ENCODE assay signal across 8 cellular contexts in genomic region chr18:74495581-74496507, GRCh38. TPM values are rescaled to one million over a fixed set of nuclear protein-coding genes. Genes with fewer than 3 reads are reported as not detected.
DNase-seq lines count a peak whose midpoint lies in the region; ATAC-seq and TF ChIP-seq lines count a peak whose summit lies in the region.

TSS of gene CNDP2 (plus strand) at chr18:74496363. CDS start at chr18:74499974, 3,611 bp downstream.

- ATAC-seq in HG02798 (IDR thresholded peaks at IDR 0.05; ENCODE audit: poor library complexity, unreplicated experiment) (peak; percentile 78), Right ventricle myocardium superior (ENCODE audit: poor library complexity) (peak; percentile 96)

- intact Hi-C loops in Right ventricle myocardium superior (cut with DNase I), result loop anchor here (10.0 kb wide), 1 partner anchor 301 kb away; no protein-coding TSS in a partner anchor

- TF ChIP-seq CTCF in GM12875 (IDR thresholded peaks at IDR 0.05; ENCODE audit: borderline replicate concordance, insufficient read depth, low read depth, low read length) (no peak), parathyroid adenoma (IDR thresholded peaks at IDR 0.05) (no peak), tibial nerve (IDR thresholded peaks at IDR 0.05) (no peak)

- H3K4me3 ChIP-seq in GM12875 (ENCODE audit: low read depth, low read length) (peak within 1 kb of the TSS; percentile 97), adipocyte (ENCODE audit: low read length) (peak within 1 kb of the TSS; percentile 89), parathyroid adenoma (ENCODE audit: low read depth, low read length) (peak within 1 kb of the TSS; percentile 84), tibial nerve (peak within 1 kb of the TSS; percentile 63 to 100 (median 82))

- peaks cover 9% of the 10 kb centered on the region for H3K27me3 ChIP-seq in adipocyte (replicated peaks; ENCODE audit: control insufficient read depth, insufficient read depth, low read length)
- no peaks in the 10 kb centered on the region for H3K27me3 ChIP-seq in parathyroid adenoma (ENCODE audit: control insufficient read depth, insufficient read depth, low read length)
- H3K27me3 ChIP-seq in tibial nerve, result no peaks in the 10 kb centered on the region

- peak; percentile 75 to 91 for TF ChIP-seq POLR2A in tibial nerve (IDR thresholded peaks at IDR 0.05)

- H3K4me1 ChIP-seq in adipocyte (ENCODE audit: control insufficient read depth, insufficient read depth, low read length) (peaks cover 38% of the 10 kb centered on the region), parathyroid adenoma (no peaks in the 10 kb centered on the region), tibial nerve (peaks cover 0 to 32% (median 20%) of the 10 kb centered on the region in 4 donors)

- WGBS in tibial nerve, 2 donors, result 0 to 2% methylated on average over 39 to 65 of the region's 71 CpGs

- TF ChIP-seq EP300 in tibial nerve (IDR thresholded peaks at IDR 0.05), result peak; percentile 87 to 92

- DNase-seq in NCI-H1436 (lab: John Stamatoyannopoulos, UW) (peak; percentile 98), T follicular helper cell (ENCODE audit: low read depth) (peak; percentile 96), adipocyte (ENCODE audit: low read depth) (peak; percentile 99), Right ventricle myocardium superior (peak; percentile 100), tibial nerve (ENCODE audit: low spot score in 2 of 2) (peak; percentile 100)

- H3K79me2 ChIP-seq in parathyroid adenoma, result peaks cover 13% of the 10 kb centered on the region

- H3K9ac ChIP-seq in adipocyte (ENCODE audit: low read length) (peak within 1 kb of the TSS; percentile 91), parathyroid adenoma (peak within 1 kb of the TSS; percentile 46)

- peak within 1 kb of the TSS; percentile 73 for H2AFZ ChIP-seq in parathyroid adenoma

- H3K9me3 ChIP-seq in adipocyte (ENCODE audit: control insufficient read depth, low read length), result peaks cover 5% of the 10 kb centered on the region
- H3K9me3 ChIP-seq in parathyroid adenoma (ENCODE audit: control insufficient read depth, low read length), result no peaks in the 10 kb centered on the region
- no peaks in the 10 kb centered on the region for H3K9me3 ChIP-seq in tibial nerve

- H3K27ac ChIP-seq in parathyroid adenoma (peak within 1 kb of the TSS; percentile 76), tibial nerve (peak within 1 kb of the TSS; percentile 83 to 94 (median 88))

- peak within 1 kb of the TSS; percentile 82 for H3K4me2 ChIP-seq in parathyroid adenoma (ENCODE audit: low read length)

- peaks cover 1% of the 10 kb centered on the region for H3K36me3 ChIP-seq in adipocyte (ENCODE audit: control insufficient read depth, insufficient read depth, low read length, severe bottlenecking)
- H3K36me3 ChIP-seq in parathyroid adenoma (ENCODE audit: control insufficient read depth, insufficient read depth, low read length), result no peaks in the 10 kb centered on the region
- peaks cover 0 to 4% (median 0%) of the 10 kb centered on the region in 3 donors for H3K36me3 ChIP-seq in tibial nerve

RNA-seq across cellular contexts. Expression of gene CNDP2, which starts in this region (rescaled TPM):
- total RNA-seq in Right ventricle myocardium superior (54.5 TPM), tibial nerve (10 to 100 TPM; 71.8 to 87.8 (median 81.5) TPM)

Comparison
In these comparisons a context has a peak if more than half of its experiments do, and no peak if none do; other contexts are left out.
1. Peak in every context shown above with its lines: DNase-seq, ATAC-seq, H3K4me3 ChIP-seq and H3K27ac ChIP-seq.